In genomic region chr6:14635933-14636599, GRCh38 we compare ENCODE assay signal across 1 cellular context.
TF ChIP-seq lines count a peak whose summit lies in the region.

No MANE protein-coding gene starts in this region.

TF ChIP-seq in K562, 482 proteins besides CTCF, POLR2A, EP300 and RAD21 (continued from another document):
- no peak for TF ChIP-seq ZMIZ1 (IDR thresholded peaks at IDR 0.05; ENCODE audit: low read depth in 2 of 2, low read length in 2 of 2)
- TF ChIP-seq MEIS2 (IDR thresholded peaks at IDR 0.05; ENCODE audit: partially characterized antibody): peak; percentile 63
- peak; percentile 50; the same call in 1 of the 2 replicates for TF ChIP-seq ZBTB7A (IDR thresholded peaks at IDR 0.05; ENCODE audit: borderline replicate concordance, control insufficient read depth, low read depth, low read length)
- TF ChIP-seq PREB (CRISPR knock-in tag; IDR thresholded peaks at IDR 0.05): no peak
- peak; percentile 34; the same call in 1 of the 2 replicates for TF ChIP-seq PKNOX1 (IDR thresholded peaks at IDR 0.05)
- TF ChIP-seq MEF2A (IDR thresholded peaks at IDR 0.05; ENCODE audit: control insufficient read depth, low read depth, low read length): no peak
- peak; percentile 58 for TF ChIP-seq ATF3 (IDR thresholded peaks at IDR 0.05)
- no peak for TF ChIP-seq ATF3 (CRISPR knock-in tag; conservative IDR thresholded peaks at IDR 0.05)
- TF ChIP-seq ZNF655 (CRISPR knock-in tag; IDR thresholded peaks at IDR 0.05): no peak
- 0 out of 2 replicates have a peak, but pooled peaks have one; percentile 21 for TF ChIP-seq MGA (IDR thresholded peaks at IDR 0.05)
- peak; percentile 85 for TF ChIP-seq ZNF24 (IDR thresholded peaks at IDR 0.05)
- peak; percentile 58 for TF ChIP-seq JUND (IDR thresholded peaks at IDR 0.05; ENCODE audit: borderline replicate concordance, low read depth, low read length)
- peak; percentile 44; the same call in 1 of the 3 replicates for TF ChIP-seq JUND (tag; IDR thresholded peaks at IDR 0.05; ENCODE audit: borderline replicate concordance, low read depth, low read length)
- no peak for TF ChIP-seq ATF2 (CRISPR knock-in tag; IDR thresholded peaks at IDR 0.05)
- TF ChIP-seq PATZ1 (CRISPR knock-in tag; IDR thresholded peaks at IDR 0.05; ENCODE audit: borderline replicate concordance): no peak
- no peak for TF ChIP-seq HMBOX1 (IDR thresholded peaks at IDR 0.05)
- TF ChIP-seq TFE3 (CRISPR knock-in tag; IDR thresholded peaks at IDR 0.05): peak; percentile 2; the same call in 1 of the 2 replicates
TF ChIP-seq in K562: peak in this region for 12.
